Comparison of ENCODE assay signal across 19 cellular contexts in the genomic region with DNA sequence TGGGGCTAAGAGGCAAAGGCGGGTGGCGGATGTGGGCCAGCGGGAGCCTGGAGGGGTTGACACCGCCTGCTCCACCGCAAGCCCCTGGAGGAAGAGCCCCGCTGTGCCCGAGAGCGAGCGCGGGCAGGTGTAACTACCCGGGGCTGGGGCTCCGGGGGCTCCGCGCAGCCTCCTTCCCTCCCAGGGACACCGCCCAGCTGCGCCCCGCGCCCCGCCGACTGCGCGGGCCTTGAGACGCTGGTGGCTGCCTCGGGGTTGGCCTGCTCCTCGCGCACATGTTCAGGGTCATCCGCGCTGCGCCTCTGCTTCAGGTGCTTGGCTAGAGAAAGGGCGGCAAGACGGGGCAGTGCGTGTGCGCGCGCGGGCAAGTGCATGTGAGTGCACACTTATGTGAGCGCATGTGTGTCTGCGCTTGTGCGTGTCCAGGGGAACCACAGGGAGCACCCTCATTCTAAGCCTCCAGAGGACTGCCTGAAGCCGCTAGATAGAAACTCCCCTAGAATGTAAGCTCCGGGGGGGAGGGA.
"Had no signal": no experiment of that assay in that cellular context is flagged by ENCODE, and none has a peak within 500 bp of the region (broad histone marks: within the 10 kb centered on the region; RNA-seq: fewer than 3 reads in every experiment).

No MANE protein-coding gene starts in this region.

- ATAC-seq: PC-3, Right ventricle myocardium inferior, SK-N-SH treated with all-trans-retinoic acid at 6 μM for 48 hours had no signal

- H3K4me1 ChIP-seq: Peyer's patch, SJCRH30 had no signal

- H3K9me3 ChIP-seq: Peyer's patch, SJCRH30 had no signal

- H3K36me3 ChIP-seq: Peyer's patch, SJCRH30 had no signal

- H3K4me3 ChIP-seq: Peyer's patch, SJCRH30 had no signal

- H3K27me3 ChIP-seq: Peyer's patch, SJCRH30 had no signal

- DNase-seq: KBM-7, MV-4-11, NCI-H1048, NCI-H1105, NCI-H1417, NCI-H1436 treated with DMSO at 0.1 percent for 48 hours, NCI-H1694, NCI-H187 treated with DMSO at 0.1 percent for 48 hours, NCI-H2029 treated with DMSO at 0.1 percent for 48 hours, NCI-H524, NCI-H526 treated with DMSO at 0.1 percent for 48 hours, NCI-H774, PC-3, Peyer's patch, SHP77 treated with DMSO at 0.1 percent for 48 hours, SJCRH30 had no signal

- H3K27ac ChIP-seq: HL-60, Peyer's patch, SJCRH30 had no signal
